8 cellular contexts compared by ENCODE assay signal in genomic region chr7:1065263-1066260, GRCh38. TPM values are rescaled to one million over a fixed set of nuclear protein-coding genes. Genes with fewer than 3 reads are reported as not detected.
DNase-seq lines count a peak whose midpoint lies in the region; ATAC-seq and TF ChIP-seq lines count a peak whose summit lies in the region.

No MANE protein-coding gene starts in this region.

- H3K27ac Mint-ChIP-seq in dendritic cell treated with granulocyte-macrophage colony-stimulating factor and Interleukin-4, amounts not matched to agents 40 ng/mL and 50 ng/mL, for 4 days, result no peak overlapping the region

- DNase-seq in GM10266 (ENCODE audit: extremely low spot score) (peak; percentile 96), NCI-H345 (lab: John Stamatoyannopoulos, UW) (peak; percentile 29), lung (ENCODE audit: low spot score) (peak; percentile 85)
- peak; percentile 77 to 81 for DNase-seq in activated CD4-positive, alpha-beta T cell treated with anti-CD3 and anti-CD28 coated beads, Interleukin-2, amount 50 U/mL, for 4 hours
- DNase-seq in stimulated activated CD8-positive, alpha-beta memory T cell treated with anti-CD3 and anti-CD28 coated beads, Interleukin-12 subunit alpha, Interleukin-12 subunit beta, amount 100 ng/mL, for 1 hour (ENCODE audit: low read depth), result peak; percentile 67

- TF ChIP-seq CTCF in GM10266 (IDR thresholded peaks at IDR 0.05; ENCODE audit: control insufficient read depth, insufficient read depth, low read depth, missing control alignments) (peak; percentile 98), lung (IDR thresholded peaks at IDR 0.05; ENCODE audit: control extremely low read depth, extremely low read depth) (peak; percentile 95)

- no peaks in the 10 kb centered on the region for H3K36me3 ChIP-seq in lung (ENCODE audit: control insufficient read depth in 2 of 2, insufficient read depth in 2 of 2, low read length in 2 of 2)

- H3K9me3 Mint-ChIP-seq in dendritic cell treated with granulocyte-macrophage colony-stimulating factor and Interleukin-4, amounts not matched to agents 40 ng/mL and 50 ng/mL, for 4 days, result no peaks in the 10 kb centered on the region

- no peak overlapping the region for H3K27ac ChIP-seq in lung (ENCODE audit: low read depth in 1 of 2, low read length in 1 of 2)

- H3K4me3 ChIP-seq in lung, result no peak overlapping the region

- no peaks in the 10 kb centered on the region for H3K9me3 ChIP-seq in lung (ENCODE audit: control insufficient read depth in 2 of 2, insufficient read depth in 1 of 2, low read length in 1 of 2)

- peak overlapping the region; percentile 49 for H3K4me3 Mint-ChIP-seq in dendritic cell treated with granulocyte-macrophage colony-stimulating factor and Interleukin-4, amounts not matched to agents 40 ng/mL and 50 ng/mL, for 4 days

- ATAC-seq in HG02798 (IDR thresholded peaks at IDR 0.05; ENCODE audit: poor library complexity, unreplicated experiment) (peak; percentile 65), lung (ENCODE audit: insufficient read depth, low FRiP score) (peak; percentile 96), HG02571 (IDR thresholded peaks at IDR 0.05; ENCODE audit: unreplicated experiment) (no peak)

- peaks cover 0 to 10% of the 10 kb centered on the region in 2 donors for H3K4me1 ChIP-seq in lung (ENCODE audit: control insufficient read depth in 2 of 2, insufficient read depth in 2 of 2, low read length in 2 of 2)

- H3K27me3 Mint-ChIP-seq in dendritic cell treated with granulocyte-macrophage colony-stimulating factor and Interleukin-4, amounts not matched to agents 40 ng/mL and 50 ng/mL, for 4 days, result peaks cover 64% of the 10 kb centered on the region

- no peaks in the 10 kb centered on the region for H3K27me3 ChIP-seq in lung (ENCODE audit: control insufficient read depth, insufficient read depth)

- intact Hi-C loops in dendritic cell treated with granulocyte-macrophage colony-stimulating factor and Interleukin-4, amounts not matched to agents 40 ng/mL and 50 ng/mL, for 4 days (cut with micrococcal nuclease), result loop anchor here (1.0 to 10.0 kb wide), 2 partner anchors 72 to 141 kb away; no protein-coding TSS in a partner anchor

- peaks cover 38% of the 10 kb centered on the region for H3K4me1 Mint-ChIP-seq in dendritic cell treated with granulocyte-macrophage colony-stimulating factor and Interleukin-4, amounts not matched to agents 40 ng/mL and 50 ng/mL, for 4 days (ENCODE audit: low read depth)

- no peaks in the 10 kb centered on the region for H3K36me3 Mint-ChIP-seq in dendritic cell treated with granulocyte-macrophage colony-stimulating factor and Interleukin-4, amounts not matched to agents 40 ng/mL and 50 ng/mL, for 4 days (ENCODE audit: low read depth)

- 21 to 29% methylated on average over 52 to 61 of the region's 61 CpGs for WGBS in lung, 2 donors

RNA-seq across cellular contexts. Expression of gene GPR146, which starts 21.2 kb away (rescaled TPM):
- 10 to 100 TPM; 13.7 to 14.4 TPM for total RNA-seq in lung
- 10 to 100 TPM; 13.7 to 27.1 TPM for polyA plus RNA-seq in lung

RNA-seq across cellular contexts. Expression of gene GPER1, which starts 22.4 kb away (rescaled TPM):
- 1 to 10 TPM; 5.9 to 7.7 TPM for total RNA-seq in lung
- 1 to 10 TPM; 3.7 to 6.7 TPM for polyA plus RNA-seq in lung

Comparison
In these comparisons a context has a peak if more than half of its experiments do, and no peak if none do; other contexts are left out.
1. DNase-seq: peak in every context shown above with its lines; median percentile 96 in GM10266; 85 in lung; 79 in activated CD4-positive, alpha-beta T cell treated with anti-CD3 and anti-CD28 coated beads, Interleukin-2, amount 50 U/mL, for 4 hours; 67 in stimulated activated CD8-positive, alpha-beta memory T cell treated with anti-CD3 and anti-CD28 coated beads, Interleukin-12 subunit alpha, Interleukin-12 subunit beta, amount 100 ng/mL, for 1 hour; 29 in NCI-H345.